24 cellular contexts compared by ENCODE assay signal in genomic region chr9:97969014-97969413, GRCh38. TPM values are rescaled to one million over a fixed set of nuclear protein-coding genes. Genes with fewer than 3 reads are reported as not detected.
"Had no signal": no experiment of that assay in that cellular context is flagged by ENCODE, and none has a peak within 500 bp of the region (broad histone marks: within the 10 kb centered on the region; RNA-seq: fewer than 3 reads in every experiment).

No MANE protein-coding gene starts in this region.

- H3K4me2 ChIP-seq: KMS-11 had no signal

- H3K4me3 ChIP-seq: cardiac muscle cell had no signal

- DNase-seq: activated CD4-positive, alpha-beta memory T cell treated with anti-CD3 and anti-CD28 coated beads for 36 hours; activated CD4-positive, alpha-beta T cell treated with anti-CD3 and anti-CD28 coated beads for 48 hours; activated CD4-positive, CD25-positive, alpha-beta regulatory T cell treated with anti-CD3 and anti-CD28 coated beads, Interleukin-2, amount 50 U/mL, for 72 hours; activated CD8-positive, alpha-beta memory T cell treated with anti-CD3 and anti-CD28 coated beads for 24 hours; activated gamma-delta T cell treated with Interleukin-2 at 50 U/mL for 16 hours; activated naive CD4-positive, alpha-beta T cell treated with anti-CD3 and anti-CD28 coated beads, Interleukin-2, amount 10 ng/mL, durations not matched to agents 7 days and 5 days; activated naive CD8-positive, alpha-beta T cell treated with anti-CD3 and anti-CD28 coated beads for 36 hours; activated T-cell treated with anti-CD3 and anti-CD28 coated beads, Interleukin-2, amount 50 U/mL, for 48 hours; brain microvascular endothelial cell; NCI-H1105 treated with DMSO at 0.1 percent for 48 hours; NCI-H1436 treated with DMSO at 0.1 percent for 48 hours; NCI-H187; NCI-H2081 treated with DMSO at 0.1 percent for 48 hours; NCI-H226; NCI-H526; SHP77 treated with DMSO at 0.1 percent for 48 hours had no signal

- H3K4me3 Mint-ChIP-seq: activated CD4-positive, alpha-beta memory T cell treated with anti-CD3 and anti-CD28 coated beads for 36 hours; activated naive CD4-positive, alpha-beta T cell treated with anti-CD3 and anti-CD28 coated beads, Interleukin-2, amount 10 ng/mL, durations not matched to agents 7 days and 5 days; activated naive CD8-positive, alpha-beta T cell treated with anti-CD3 and anti-CD28 coated beads for 36 hours; IgD-negative memory B cell; T-helper 1 cell treated with Interleukin-12 subunit alpha and Interleukin-12 subunit beta and Interleukin-4 antibody, amounts not matched to agents 30 μg/mL and 1 μg/mL, for 36 hours; WTC11 had no signal

- H3K27me3 Mint-ChIP-seq: activated naive CD8-positive, alpha-beta T cell treated with anti-CD3 and anti-CD28 coated beads for 36 hours had no signal

- H3K36me3 Mint-ChIP-seq: activated CD4-positive, alpha-beta memory T cell treated with anti-CD3 and anti-CD28 coated beads for 36 hours; activated naive CD4-positive, alpha-beta T cell treated with anti-CD3 and anti-CD28 coated beads, Interleukin-2, amount 10 ng/mL, durations not matched to agents 7 days and 5 days; activated naive CD8-positive, alpha-beta T cell treated with anti-CD3 and anti-CD28 coated beads for 36 hours; WTC11 had no signal

- H3K36me3 ChIP-seq: brain microvascular endothelial cell, cardiac muscle cell had no signal

- H3K27ac Mint-ChIP-seq: activated CD4-positive, alpha-beta memory T cell treated with anti-CD3 and anti-CD28 coated beads for 36 hours; activated naive CD4-positive, alpha-beta T cell treated with anti-CD3 and anti-CD28 coated beads, Interleukin-2, amount 10 ng/mL, durations not matched to agents 7 days and 5 days; activated naive CD8-positive, alpha-beta T cell treated with anti-CD3 and anti-CD28 coated beads for 36 hours; activated T-helper 2 cell treated with anti-CD3 and anti-CD28 coated beads, Interferon-gamma antibody, Interleukin-2, Interleukin-4, amounts not matched to agents 10 μg/mL and 5 μg/mL and 100 μg/mL, durations not matched to agents 14 hours and 24 hours and 36 hours; IgD-negative memory B cell; T-helper 1 cell treated with Interleukin-12 subunit alpha and Interleukin-12 subunit beta and Interleukin-4 antibody, amounts not matched to agents 30 μg/mL and 1 μg/mL, for 36 hours; WTC11 had no signal

- H3K9ac ChIP-seq: KMS-11 had no signal

- H3K27ac ChIP-seq: brain microvascular endothelial cell, cardiac muscle cell, KMS-11 had no signal

- H3K4me1 Mint-ChIP-seq: IgD-negative memory B cell, WTC11 had no signal

- H3K9me3 Mint-ChIP-seq: activated CD4-positive, alpha-beta memory T cell treated with anti-CD3 and anti-CD28 coated beads for 36 hours; activated naive CD8-positive, alpha-beta T cell treated with anti-CD3 and anti-CD28 coated beads for 36 hours; activated T-helper 2 cell treated with anti-CD3 and anti-CD28 coated beads, Interferon-gamma antibody, Interleukin-2, Interleukin-4, amounts not matched to agents 10 μg/mL and 5 μg/mL and 100 μg/mL, durations not matched to agents 14 hours and 24 hours and 36 hours; T-helper 1 cell treated with Interleukin-12 subunit alpha and Interleukin-12 subunit beta and Interleukin-4 antibody, amounts not matched to agents 30 μg/mL and 1 μg/mL, for 36 hours; WTC11 had no signal

- H3K27me3 ChIP-seq: brain microvascular endothelial cell had no signal

- ATAC-seq: WTC11 had no signal

RNA-seq across cellular contexts. Expression of gene HEMGN, which starts 31.0 kb away (rescaled TPM):
- total RNA-seq: cardiac muscle cell, NCI-H460, SK-MEL-5 had no signal
